In genomic region chr12:53299101-53299453, GRCh38 we compare ENCODE assay signal across 8 cellular contexts. TPM values are rescaled to one million over a fixed set of nuclear protein-coding genes. Genes with fewer than 3 reads are reported as not detected.
DNase-seq lines count a peak whose midpoint lies in the region; ATAC-seq, FAIRE-seq and TF ChIP-seq lines count a peak whose summit lies in the region.

No MANE protein-coding gene starts in this region.

- peak overlapping the region; percentile 95 for H3K27ac ChIP-seq in Panc1 (ENCODE audit: low read length)
- peak overlapping the region; percentile 86 for H3K27ac ChIP-seq in astrocyte (ENCODE audit: low read depth, low read length)

- no peaks in the 10 kb centered on the region for H3K9me3 Mint-ChIP-seq in astrocyte (ENCODE audit: unreplicated experiment)

- DNase-seq in GM12865 (ENCODE audit: low read depth) (no peak), Panc1 (ENCODE audit: low read depth, low spot score) (no peak), astrocyte (ENCODE audit: low read depth) (peak; percentile 68), inferior parietal cortex (ENCODE audit: extremely low spot score) (peak; percentile 20), HuH-7.5 (ENCODE audit: low spot score) (no peak)
- peak; percentile 56 for DNase-seq in stimulated activated CD4-positive, alpha-beta T cell treated with anti-CD3 and anti-CD28 coated beads, Interleukin-4, amount 100 ng/mL, for 24 hours

- H2AFZ ChIP-seq in astrocyte (ENCODE audit: low read depth, low read length): peak overlapping the region; percentile 72

- ATAC-seq in Panc1 (peak; percentile 29; the same call in 1 of the 2 replicates), GM21367 (IDR thresholded peaks at IDR 0.05; ENCODE audit: unreplicated experiment) (no peak), HG02642 (IDR thresholded peaks at IDR 0.05; ENCODE audit: poor library complexity, unreplicated experiment) (no peak)

- H3K9ac ChIP-seq in astrocyte (ENCODE audit: low read length): peak overlapping the region; percentile 94

- H3K4me3 Mint-ChIP-seq in astrocyte (ENCODE audit: unreplicated experiment): peak overlapping the region; percentile 90

- H3K9me3 ChIP-seq in Panc1 (ENCODE audit: control insufficient read depth, insufficient read depth, low read depth, low read length) (no peaks in the 10 kb centered on the region), astrocyte (ENCODE audit: insufficient read depth, low read depth, low read length) (no peaks in the 10 kb centered on the region)

- H3K79me2 ChIP-seq in astrocyte (ENCODE audit: insufficient read depth, low read length): peaks cover 67% of the 10 kb centered on the region

- peaks cover 15% of the 10 kb centered on the region for H3K36me3 Mint-ChIP-seq in astrocyte (ENCODE audit: low read depth, unreplicated experiment)

- intact Hi-C loops in Panc1 (cut with micrococcal nuclease; ENCODE audit: unreplicated experiment): no loop called here

- H3K36me3 ChIP-seq in Panc1 (ENCODE audit: control insufficient read depth, insufficient read depth, low read length): no peaks in the 10 kb centered on the region
- H3K36me3 ChIP-seq in astrocyte (ENCODE audit: insufficient read depth, low read length): peaks cover 20% of the 10 kb centered on the region

- peaks cover 50% of the 10 kb centered on the region for H3K4me1 ChIP-seq in Panc1 (ENCODE audit: control insufficient read depth, insufficient read depth, low read length)
- H3K4me1 ChIP-seq in astrocyte (ENCODE audit: insufficient read depth, low read length): peaks cover 36% of the 10 kb centered on the region

- H3K4me1 Mint-ChIP-seq in astrocyte (ENCODE audit: low read depth, unreplicated experiment): peaks cover 30% of the 10 kb centered on the region

- H3K27ac Mint-ChIP-seq in astrocyte (ENCODE audit: unreplicated experiment): peak overlapping the region; percentile 86

- H4K20me1 ChIP-seq in astrocyte (ENCODE audit: insufficient read depth, low read length): peaks cover 13% of the 10 kb centered on the region

- CTCF ChIA-PET in Panc1 (lab: Charles Lee): interaction anchor here (1.1 kb wide), 1 partner anchor 87 kb away, joined by 4 read pairs; no protein-coding TSS in a partner anchor

- no TSS peak for BruUV-seq in Panc1 (replicated peaks; lab: Mats Ljungman, UMichigan)

- no peaks in the 10 kb centered on the region for H3K27me3 Mint-ChIP-seq in astrocyte (ENCODE audit: low read depth, unreplicated experiment)

- H3K27me3 ChIP-seq in Panc1 (ENCODE audit: control insufficient read depth, insufficient read depth, low read length) (no peaks in the 10 kb centered on the region), astrocyte (ENCODE audit: insufficient read depth, low read length) (no peaks in the 10 kb centered on the region)

- TF ChIP-seq CTCF in GM12865 (IDR thresholded peaks at IDR 0.05; ENCODE audit: insufficient read depth, low read depth, low read length, missing control alignments) (no peak), Panc1 (IDR thresholded peaks at IDR 0.05) (no peak), astrocyte (IDR thresholded peaks at IDR 0.05; ENCODE audit: insufficient read depth, low read depth, low read length) (no peak)

- POLR2A ChIA-PET in Panc1 (lab: Charles Lee): interaction anchor here (0.5 kb wide), 1 partner anchor 168 kb away, joined by 4 read pairs; no protein-coding TSS in a partner anchor

- no peak for FAIRE-seq in astrocyte (lab: Jason Lieb, UNC)

- in situ Hi-C loops in Panc1 (cut with HindIII; ENCODE audit: low pct_unique_long_range_greater_than_20kb, low sequenced_read_pairs): no loop called here

- H3K4me3 ChIP-seq in GM12865 (ENCODE audit: low read depth, low read length) (peak overlapping the region; percentile 83; the same call in 1 of the 2 replicates), Panc1 (ENCODE audit: low read depth in 2 of 2, low read length in 2 of 2) (peak overlapping the region; percentile 63 to 83), astrocyte (ENCODE audit: insufficient read depth, low read depth, low read length) (peak overlapping the region; percentile 82)

- H3K4me2 ChIP-seq in astrocyte (ENCODE audit: low read length): peak overlapping the region; percentile 96

RNA-seq across cellular contexts. Expression of gene MYG1, which starts 0.4 kb away (rescaled TPM):
- 77.4 TPM for total RNA-seq in Panc1 (2021; ENCODE audit: unreplicated experiment)
- 79.4 TPM for polyA plus RNA-seq in Panc1 (2012; ENCODE audit: insufficient read length)
- 37.8 and 40.9 TPM in 2 replicates for total RNA-seq in astrocyte

RNA-seq across cellular contexts. Expression of gene PFDN5, which starts 3.7 kb away (rescaled TPM):
- total RNA-seq in Panc1 (2021; ENCODE audit: unreplicated experiment) (340 TPM), astrocyte (279 and 281 TPM in 2 replicates)
- polyA plus RNA-seq in Panc1 (2012; ENCODE audit: insufficient read length): 383 TPM

RNA-seq across cellular contexts. Expression of gene AAAS, which starts 22.3 kb away (rescaled TPM):
- 77.7 TPM for total RNA-seq in Panc1 (2021; ENCODE audit: unreplicated experiment)
- 54.8 TPM for polyA plus RNA-seq in Panc1 (2012; ENCODE audit: insufficient read length)
- total RNA-seq in astrocyte: 40.8 and 44.4 TPM in 2 replicates

RNA-seq across cellular contexts. Expression of gene ESPL1, which starts 31.0 kb away (rescaled TPM):
- total RNA-seq in Panc1 (2021; ENCODE audit: unreplicated experiment): 54.6 TPM
- 13.7 TPM for polyA plus RNA-seq in Panc1 (2012; ENCODE audit: insufficient read length)
- 1.2 and 2.0 TPM in 2 replicates for total RNA-seq in astrocyte

RNA-seq across cellular contexts. Expression of gene SP7, which starts 37.1 kb away (rescaled TPM):
- not detected for total RNA-seq in Panc1 (2021; ENCODE audit: unreplicated experiment)
- not detected for polyA plus RNA-seq in Panc1 (2012; ENCODE audit: insufficient read length)
- total RNA-seq in astrocyte: not detected in 2 replicates

Comparison
In these comparisons a context has a peak if more than half of its experiments do, and no peak if none do; other contexts are left out.
1. DNase-seq: peak in astrocyte (single experiment), inferior parietal cortex (single experiment) and stimulated activated CD4-positive, alpha-beta T cell treated with anti-CD3 and anti-CD28 coated beads, Interleukin-4, amount 100 ng/mL, for 24 hours (single experiment); none in GM12865 (single experiment), Panc1 (single experiment) and HuH-7.5 (single experiment).
2. Peak in every context shown above with its lines, with median percentiles within 50 percentile points of each other: H3K4me3 ChIP-seq.